1 cellular context compared by ENCODE assay signal in the genomic region with DNA sequence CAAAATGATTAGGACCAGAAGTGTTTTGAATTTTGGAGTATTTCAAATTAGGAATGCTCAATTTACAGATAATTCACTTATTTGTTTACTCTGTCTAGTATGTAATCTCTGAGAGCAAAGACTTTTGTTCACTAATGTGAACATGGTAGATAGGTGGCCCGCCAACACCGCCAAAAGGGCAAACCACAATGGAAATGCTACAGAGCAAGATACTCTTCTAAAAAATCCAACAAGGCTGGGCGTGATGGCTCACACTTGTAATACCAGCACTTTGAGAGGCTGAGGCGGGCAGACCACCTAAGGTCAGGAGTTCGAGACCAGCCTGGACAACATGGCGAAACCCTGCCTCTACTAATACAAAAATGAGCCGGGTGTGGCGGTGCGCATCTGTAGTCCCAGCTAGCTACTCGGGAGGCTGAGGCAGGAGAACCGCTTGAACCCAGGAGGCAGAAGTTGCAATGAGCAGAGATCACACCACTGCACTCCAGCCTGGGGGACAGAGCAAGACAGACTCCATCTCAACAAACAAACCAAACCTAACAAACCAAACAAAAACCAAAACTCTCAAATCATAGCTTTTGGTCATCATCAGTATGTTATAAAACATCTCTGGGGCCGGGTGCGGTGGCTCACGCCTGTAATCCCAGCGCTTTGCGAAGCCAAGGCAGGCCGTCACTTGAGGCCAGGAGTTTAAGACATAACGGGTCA.
TF ChIP-seq lines count a peak whose summit lies in the region.

No MANE protein-coding gene starts in this region.

TF ChIP-seq in HEK293, 187 proteins besides CTCF, POLR2A, EP300 and RAD21:
- peak; percentile 4; the same call in 1 of the 2 replicates for TF ChIP-seq KLF16 (tag by site-specific recombination; IDR thresholded peaks at IDR 0.05)
- TF ChIP-seq MEIS1 (CRISPR knock-in tag; IDR thresholded peaks at IDR 0.05; ENCODE audit: borderline replicate concordance): no peak
